In genomic region chr2:227653419-227653818, GRCh38 we compare ENCODE assay signal across 20 cellular contexts. TPM values are rescaled to one million over a fixed set of nuclear protein-coding genes. Genes with fewer than 3 reads are reported as not detected.
DNase-seq lines count a peak whose midpoint lies in the region; ATAC-seq and TF ChIP-seq lines count a peak whose summit lies in the region.
"Had no signal": no experiment of that assay in that cellular context is flagged by ENCODE, and none has a peak within 500 bp of the region (broad histone marks: within the 10 kb centered on the region; RNA-seq: fewer than 3 reads in every experiment).

No MANE protein-coding gene starts in this region.

- no peaks in the 10 kb centered on the region for H3K79me2 ChIP-seq in ACC112 (ENCODE audit: control insufficient read depth, insufficient read depth, low read length, unreplicated experiment)

- peak; percentile 75 for ATAC-seq in left lobe of liver
- ATAC-seq: gastrocnemius medialis, psoas muscle had no signal

- H3K36me3 ChIP-seq in ACC112 (ENCODE audit: insufficient read depth, low read length) = no peaks in the 10 kb centered on the region
- H3K36me3 ChIP-seq: gastrocnemius medialis had no signal

- H3K9me3 Mint-ChIP-seq in HFFc6 = no peaks in the 10 kb centered on the region
- no peaks in the 10 kb centered on the region for H3K9me3 Mint-ChIP-seq in osteocyte (ENCODE audit: unreplicated experiment)
- H3K9me3 Mint-ChIP-seq: activated naive CD4-positive, alpha-beta T cell treated with anti-CD3 and anti-CD28 coated beads, Interleukin-2, amount 50 U/mL, for 24 hours; IgD-negative memory B cell; naive B cell; stimulated activated naive CD8-positive, alpha-beta T cell treated with anti-CD3 and anti-CD28 coated beads, Interleukin-15, Interleukin-2, amounts not matched to agents 100 ng/mL and 50 ng/mL, for 24 hours had no signal

- H3K36me3 Mint-ChIP-seq in HFFc6 (ENCODE audit: low read depth) = no peaks in the 10 kb centered on the region
- H3K36me3 Mint-ChIP-seq in osteocyte (ENCODE audit: unreplicated experiment) = no peaks in the 10 kb centered on the region
- H3K36me3 Mint-ChIP-seq: activated naive CD4-positive, alpha-beta T cell treated with anti-CD3 and anti-CD28 coated beads, Interleukin-2, amount 50 U/mL, for 24 hours; IgD-negative memory B cell; naive B cell had no signal

- peak overlapping the region; percentile 85 for H3K27ac ChIP-seq in ACC112 (ENCODE audit: low read depth, low read length)
- H3K27ac ChIP-seq: gastrocnemius medialis, psoas muscle had no signal

- peak overlapping the region; percentile 48; the same call in 1 of the 2 replicates for H3K27ac Mint-ChIP-seq in HFFc6
- H3K27ac Mint-ChIP-seq in osteocyte (ENCODE audit: unreplicated experiment) = no peak overlapping the region
- H3K27ac Mint-ChIP-seq: activated naive CD4-positive, alpha-beta T cell treated with anti-CD3 and anti-CD28 coated beads, Interleukin-2, amount 50 U/mL, for 24 hours; IgD-negative memory B cell; naive B cell; stimulated activated naive CD8-positive, alpha-beta T cell treated with anti-CD3 and anti-CD28 coated beads, Interleukin-15, Interleukin-2, amounts not matched to agents 100 ng/mL and 50 ng/mL, for 24 hours had no signal

- H3K4me3 Mint-ChIP-seq in HFFc6 (peak overlapping the region; percentile 13; the same call in 1 of the 2 replicates), osteocyte (ENCODE audit: unreplicated experiment) (no peak overlapping the region)
- H3K4me3 Mint-ChIP-seq: activated naive CD4-positive, alpha-beta T cell treated with anti-CD3 and anti-CD28 coated beads, Interleukin-2, amount 50 U/mL, for 24 hours; IgD-negative memory B cell; naive B cell; stimulated activated naive CD8-positive, alpha-beta T cell treated with anti-CD3 and anti-CD28 coated beads, Interleukin-15, Interleukin-2, amounts not matched to agents 100 ng/mL and 50 ng/mL, for 24 hours had no signal

- H3K27me3 Mint-ChIP-seq in HFFc6 (ENCODE audit: insufficient read depth) (peaks cover 2% of the 10 kb centered on the region; the same call in 1 of the 2 replicates), osteocyte (ENCODE audit: unreplicated experiment) (peaks cover 4% of the 10 kb centered on the region)

- peaks cover 53% of the 10 kb centered on the region for H3K4me1 ChIP-seq in ACC112 (ENCODE audit: control insufficient read depth, insufficient read depth, low read length, unreplicated experiment)
- H3K4me1 ChIP-seq: gastrocnemius medialis, psoas muscle had no signal

- H2AFZ ChIP-seq in ACC112 (ENCODE audit: low read length, unreplicated experiment) = peak overlapping the region; percentile 73

- TF ChIP-seq CTCF in HFFc6 (IDR thresholded peaks at IDR 0.05) (no peak), choroid plexus epithelial cell (conservative IDR thresholded peaks at IDR 0.05; ENCODE audit: low read depth, low read length) (no peak), osteocyte (IDR thresholded peaks at IDR 0.05) (no peak)

- no peak overlapping the region for H3K4me3 ChIP-seq in ACC112 (ENCODE audit: low read depth, low read length)
- no peak overlapping the region for H3K4me3 ChIP-seq in choroid plexus epithelial cell (ENCODE audit: low read depth, low read length)
- H3K4me3 ChIP-seq: gastrocnemius medialis, psoas muscle had no signal

- H3K27me3 ChIP-seq in ACC112 (ENCODE audit: insufficient read depth, low read length) = no peaks in the 10 kb centered on the region
- H3K27me3 ChIP-seq: gastrocnemius medialis had no signal

- DNase-seq in HFFc6 = peak; percentile 15
- peak; percentile 33 for DNase-seq in choroid plexus epithelial cell (ENCODE audit: low read depth)
- DNase-seq in left lobe of liver (ENCODE audit: low spot score) = peak; percentile 69
- no peak for DNase-seq in COR-L47 (lab: John Stamatoyannopoulos, UW)
- DNase-seq in osteocyte (ENCODE audit: extremely low spot score, unreplicated experiment) = no peak
- no peak for DNase-seq in NCI-H82 treated with DMSO at 0.1 percent for 48 hours (lab: John Stamatoyannopoulos, UW; ENCODE audit: unreplicated experiment)
- DNase-seq in NAMALWA (ENCODE audit: low spot score) = no peak
- DNase-seq: ACHN; activated CD4-positive, alpha-beta T cell treated with anti-CD3 and anti-CD28 coated beads for 48 hours; gastrocnemius medialis; GF-D8; MV-4-11; naive B cell; psoas muscle; stimulated activated CD4-positive, alpha-beta T cell treated with anti-CD3 and anti-CD28 coated beads, Interleukin-15, amount 100 ng/mL, for 24 hours had no signal

- peaks cover 31% of the 10 kb centered on the region for H3K4me1 Mint-ChIP-seq in HFFc6 (ENCODE audit: low read depth)
- H3K4me1 Mint-ChIP-seq in osteocyte (ENCODE audit: unreplicated experiment) = peaks cover 17% of the 10 kb centered on the region
- H3K4me1 Mint-ChIP-seq: IgD-negative memory B cell, naive B cell had no signal

RNA-seq across cellular contexts. Expression of gene SCYGR5, which starts 13.2 kb away (rescaled TPM):
- not detected for total RNA-seq in HFFc6 (2021; fragmentation: NEBNext Ultra II Directional; extraction: Animal tissue kit (Norgen Biotek cat#: 25700))
- total RNA-seq in left lobe of liver = not detected
- total RNA-seq in osteocyte = not detected in 2 replicates
- total RNA-seq: gastrocnemius medialis, lower leg skin, psoas muscle had no signal

RNA-seq across cellular contexts. Expression of gene SCYGR4, which starts 36.1 kb away (rescaled TPM):
- total RNA-seq in HFFc6 (2021; fragmentation: NEBNext Ultra II Directional; extraction: Animal tissue kit (Norgen Biotek cat#: 25700)) = not detected
- total RNA-seq in left lobe of liver (not detected), osteocyte (not detected in 2 replicates)
- total RNA-seq: gastrocnemius medialis, psoas muscle had no signal

RNA-seq across cellular contexts. Expression of gene SCYGR3, which starts 38.8 kb away (rescaled TPM):
- total RNA-seq in HFFc6 (2021; fragmentation: NEBNext Ultra II Directional; extraction: Animal tissue kit (Norgen Biotek cat#: 25700)) = not detected
- total RNA-seq in left lobe of liver (not detected), osteocyte (not detected in 2 replicates)
- total RNA-seq: gastrocnemius medialis, psoas muscle had no signal

RNA-seq across cellular contexts. Expression of gene SCYGR2, which starts 54.7 kb away (rescaled TPM):
- total RNA-seq in HFFc6 (2021; fragmentation: NEBNext Ultra II Directional; extraction: Animal tissue kit (Norgen Biotek cat#: 25700)) = not detected
- not detected for total RNA-seq in left lobe of liver
- total RNA-seq in osteocyte = not detected in 2 replicates
- total RNA-seq: gastrocnemius medialis, psoas muscle had no signal

Comparison
In these comparisons a context has a peak if more than half of its experiments do, and no peak if none do; other contexts are left out.
1. DNase-seq: peak in HFFc6 (single experiment), choroid plexus epithelial cell (single experiment) and left lobe of liver (single experiment); none in COR-L47 (single experiment), osteocyte (single experiment), NCI-H82 treated with DMSO at 0.1 percent for 48 hours (single experiment) and NAMALWA (single experiment).